ENCODE assay signal across 8 cellular contexts in the genomic region with DNA sequence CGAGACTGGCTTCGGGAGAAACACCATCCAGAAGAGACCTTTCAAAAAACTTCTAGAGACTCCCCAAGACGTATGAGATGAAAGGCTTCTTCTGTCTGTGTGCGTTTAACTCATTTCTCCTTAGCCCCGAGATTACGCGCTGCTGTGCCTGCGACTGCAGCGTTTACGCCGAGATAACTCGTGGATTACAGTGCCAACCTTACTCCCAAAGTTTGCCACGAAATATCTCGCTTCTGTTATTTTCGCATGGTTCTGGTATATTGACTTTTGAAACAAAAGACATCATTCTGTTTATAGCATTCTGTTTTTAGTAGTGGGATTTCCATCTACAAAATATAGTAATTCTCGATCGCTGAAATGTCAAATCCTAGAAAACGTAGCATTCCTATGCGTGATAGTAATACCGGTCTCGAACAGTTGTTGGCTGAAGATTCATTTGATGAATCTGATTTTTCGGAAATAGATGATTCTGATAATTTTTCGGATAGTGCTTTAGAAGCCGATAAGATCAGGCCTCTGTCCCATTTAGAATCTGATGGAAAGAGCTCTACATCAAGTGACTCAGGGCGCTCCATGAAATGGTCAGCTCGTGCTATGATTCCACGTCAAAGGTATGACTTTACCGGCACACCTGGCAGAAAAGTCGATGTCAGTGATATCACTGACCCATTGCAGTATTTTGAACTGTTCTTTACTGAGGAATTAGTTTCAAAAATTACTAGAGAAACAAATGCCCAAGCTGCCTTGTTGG.
DNase-seq lines count a peak whose midpoint lies in the region; ATAC-seq and TF ChIP-seq lines count a peak whose summit lies in the region.

No MANE protein-coding gene starts in this region.

- DNase-seq in coronary artery (ENCODE audit: low spot score) (no peak), T1000 (lab: John Stamatoyannopoulos, UW) (no peak)
- no peak for DNase-seq in activated CD4-positive, alpha-beta T cell treated with anti-CD3 and anti-CD28 coated beads for 1 hour

- H3K4me3 ChIP-seq in BLaER1 treated with 17β-estradiol and CSF1 and Interleukin-3, amounts not matched to agents 10 nM and 100 nM = peak overlapping the region; percentile 88 to 99 (median 92)
- H3K4me3 ChIP-seq in HUES48 (ENCODE audit: low read depth, low read length) (peak overlapping the region; percentile 94), coronary artery (peak overlapping the region; percentile 93), mucosa of stomach (ENCODE audit: low read length) (peak overlapping the region; percentile 44)

- no peaks in the 10 kb centered on the region for H3K27me3 ChIP-seq in BLaER1 treated with 17β-estradiol and CSF1 and Interleukin-3, amounts not matched to agents 10 nM and 100 nM
- H3K27me3 ChIP-seq in HUES48 (ENCODE audit: control insufficient read depth, insufficient read depth, low read length) (no peaks in the 10 kb centered on the region), mucosa of stomach (ENCODE audit: control insufficient read depth, insufficient read depth, low read length) (no peaks in the 10 kb centered on the region)

- ATAC-seq in GM18870 (IDR thresholded peaks at IDR 0.05; ENCODE audit: unreplicated experiment) (no peak), GM19328 (IDR thresholded peaks at IDR 0.05; ENCODE audit: unreplicated experiment) (no peak)

- peak overlapping the region; percentile 85 to 96 (median 91) for H3K9ac ChIP-seq in BLaER1 treated with 17β-estradiol and CSF1 and Interleukin-3, amounts not matched to agents 10 nM and 100 nM
- H3K9ac ChIP-seq in HUES48 (ENCODE audit: low read depth, low read length) (peak overlapping the region; percentile 57; the same call in 1 of the 2 replicates), mucosa of stomach (ENCODE audit: low read length) (peak overlapping the region; percentile 69)

- peaks cover 0 to 20% (median 16%) of the 10 kb centered on the region in 11 experiments; a peak in 16 of 22 replicates for H3K9me3 ChIP-seq in BLaER1 treated with 17β-estradiol and CSF1 and Interleukin-3, amounts not matched to agents 10 nM and 100 nM (replicated peaks in 1 of 11)
- H3K9me3 ChIP-seq in HUES48 (ENCODE audit: control insufficient read depth, insufficient read depth, low read length) = no peaks in the 10 kb centered on the region
- no peaks in the 10 kb centered on the region for H3K9me3 ChIP-seq in mucosa of stomach (ENCODE audit: control insufficient read depth, low read length)

- H4K20me1 ChIP-seq in BLaER1 treated with 17β-estradiol and CSF1 and Interleukin-3, amounts not matched to agents 10 nM and 100 nM = peaks cover 0 to 30% (median 8%) of the 10 kb centered on the region in 11 experiments; a peak in 8 of 22 replicates

- peak overlapping the region; percentile 77 to 94 (median 86); a peak in 21 of 22 replicates for H3K27ac ChIP-seq in BLaER1 treated with 17β-estradiol and CSF1 and Interleukin-3, amounts not matched to agents 10 nM and 100 nM
- H3K27ac ChIP-seq in HUES48 (ENCODE audit: low read depth, low read length) = peak overlapping the region; percentile 59
- peak overlapping the region; percentile 65 to 88 for H3K27ac ChIP-seq in coronary artery

- peaks cover 18 to 27% (median 22%) of the 10 kb centered on the region in 10 experiments for H3K4me1 ChIP-seq in BLaER1 treated with 17β-estradiol and CSF1 and Interleukin-3, amounts not matched to agents 10 nM and 100 nM
- H3K4me1 ChIP-seq in HUES48 (ENCODE audit: control insufficient read depth, insufficient read depth, low read length) = peaks cover 8% of the 10 kb centered on the region
- H3K4me1 ChIP-seq in mucosa of stomach (ENCODE audit: control insufficient read depth, insufficient read depth, low read length) = no peaks in the 10 kb centered on the region

- peak overlapping the region; percentile 59 to 87 (median 79) for H3K4me2 ChIP-seq in BLaER1 treated with 17β-estradiol and CSF1 and Interleukin-3, amounts not matched to agents 10 nM and 100 nM

- peaks cover 0 to 18% (median 9%) of the 10 kb centered on the region in 11 experiments; a peak in 7 of 22 replicates for H3K36me3 ChIP-seq in BLaER1 treated with 17β-estradiol and CSF1 and Interleukin-3, amounts not matched to agents 10 nM and 100 nM
- no peaks in the 10 kb centered on the region; the same call in 1 of the 2 replicates for H3K36me3 ChIP-seq in HUES48 (ENCODE audit: control insufficient read depth, insufficient read depth, low read length)
- H3K36me3 ChIP-seq in mucosa of stomach (ENCODE audit: control insufficient read depth, insufficient read depth, low read length) = no peaks in the 10 kb centered on the region

- no peak for TF ChIP-seq CTCF in coronary artery (IDR thresholded peaks at IDR 0.05)

Comparison
In these comparisons a context has a peak if more than half of its experiments do, and no peak if none do; other contexts are left out.
1. H3K4me3 ChIP-seq: peak in every context shown above with its lines; median percentile 94 in HUES48; 93 in coronary artery; 92 in BLaER1 treated with 17β-estradiol and CSF1 and Interleukin-3, amounts not matched to agents 10 nM and 100 nM; 44 in mucosa of stomach.